In genomic region chr2:234998404-234999211, GRCh38 we compare ENCODE assay signal across 1 cellular context.
TF ChIP-seq lines count a peak whose summit lies in the region.

No MANE protein-coding gene starts in this region.

TF ChIP-seq in HepG2, 621 proteins besides CTCF, POLR2A, EP300 and RAD21 (continued from another document and continues in another):
- no peak for TF ChIP-seq TGIF2 (CRISPR knock-in tag; IDR thresholded peaks at IDR 0.05)
- TF ChIP-seq DR1 (CRISPR knock-in tag; IDR thresholded peaks at IDR 0.05), result no peak; the same call in 1 of the 2 replicates
- no peak for TF ChIP-seq E2F2 (CRISPR knock-in tag; IDR thresholded peaks at IDR 0.05; ENCODE audit: borderline replicate concordance)
- no peak for TF ChIP-seq ZBTB2 (CRISPR knock-in tag; IDR thresholded peaks at IDR 0.05; ENCODE audit: low read depth)
- no peak for TF ChIP-seq LBX2 (CRISPR knock-in tag; IDR thresholded peaks at IDR 0.05; ENCODE audit: borderline replicate concordance)
- TF ChIP-seq CCAR2 (optimal IDR thresholded peaks at IDR 0.05; ENCODE audit: low read depth, low read length), result no peak
- 0 out of 2 replicates have a peak, but pooled peaks have one; percentile 27 for TF ChIP-seq ZNF329 (CRISPR knock-in tag; IDR thresholded peaks at IDR 0.05; ENCODE audit: low read depth)
- TF ChIP-seq ZNF574 (CRISPR knock-in tag; IDR thresholded peaks at IDR 0.05), result no peak
- TF ChIP-seq WIZ (CRISPR knock-in tag; IDR thresholded peaks at IDR 0.05), result no peak
- TF ChIP-seq GMEB1 (CRISPR knock-in tag; IDR thresholded peaks at IDR 0.05; ENCODE audit: borderline replicate concordance), result 0 out of 2 replicates have a peak, but pooled peaks have one; percentile 44
- no peak for TF ChIP-seq ZBTB44 (CRISPR knock-in tag; IDR thresholded peaks at IDR 0.05)
- TF ChIP-seq JUN (CRISPR knock-in tag; IDR thresholded peaks at IDR 0.05), result no peak
- no peak for TF ChIP-seq PAWR (CRISPR knock-in tag; IDR thresholded peaks at IDR 0.05; ENCODE audit: borderline replicate concordance)
- no peak for TF ChIP-seq LRRFIP1 (CRISPR knock-in tag; conservative IDR thresholded peaks at IDR 0.05)
- peak; percentile 71 for TF ChIP-seq FOSL2 (CRISPR knock-in tag; IDR thresholded peaks at IDR 0.05)
- no peak for TF ChIP-seq ARNT (IDR thresholded peaks at IDR 0.05)
- TF ChIP-seq ZNF143 (CRISPR knock-in tag; IDR thresholded peaks at IDR 0.05), result no peak
- TF ChIP-seq SCMH1 (CRISPR knock-in tag; IDR thresholded peaks at IDR 0.05; ENCODE audit: borderline replicate concordance), result no peak
- no peak for TF ChIP-seq HOXA5 (CRISPR knock-in tag; IDR thresholded peaks at IDR 0.05)
- peak; percentile 80 for TF ChIP-seq ZBTB34 (CRISPR knock-in tag; IDR thresholded peaks at IDR 0.05)
- peak; percentile 77; the same call in 1 of the 2 replicates for TF ChIP-seq KDM5B (CRISPR knock-in tag; IDR thresholded peaks at IDR 0.05; ENCODE audit: borderline replicate concordance)
- TF ChIP-seq ZNF775 (CRISPR knock-in tag; IDR thresholded peaks at IDR 0.05; ENCODE audit: borderline replicate concordance), result no peak
- TF ChIP-seq E2F1 (CRISPR knock-in tag; IDR thresholded peaks at IDR 0.05), result no peak
- no peak for TF ChIP-seq ELK4 (CRISPR knock-in tag; IDR thresholded peaks at IDR 0.05; ENCODE audit: borderline replicate concordance)
- TF ChIP-seq ZNF530 (CRISPR knock-in tag; IDR thresholded peaks at IDR 0.05; ENCODE audit: low read depth), result no peak
- no peak for TF ChIP-seq AGO2 (optimal IDR thresholded peaks at IDR 0.05; ENCODE audit: low read depth, low read length)
- TF ChIP-seq RCOR2 (CRISPR knock-in tag; IDR thresholded peaks at IDR 0.05), result peak; percentile 31; the same call in 1 of the 2 replicates
- no peak for TF ChIP-seq TERF1 (CRISPR knock-in tag; IDR thresholded peaks at IDR 0.05)
- no peak for TF ChIP-seq NCOA5 (CRISPR knock-in tag; IDR thresholded peaks at IDR 0.05)
- TF ChIP-seq ZMAT3 (CRISPR knock-in tag; conservative IDR thresholded peaks at IDR 0.05), result no peak
- TF ChIP-seq SKI (IDR thresholded peaks at IDR 0.05; ENCODE audit: partially characterized antibody), result peak; percentile 66
- no peak for TF ChIP-seq PREB (CRISPR knock-in tag; IDR thresholded peaks at IDR 0.05)
- peak; percentile 27; the same call in 1 of the 2 replicates for TF ChIP-seq HOMEZ (CRISPR knock-in tag; IDR thresholded peaks at IDR 0.05; ENCODE audit: low read depth)
